ENCODE assay signal across 1 cellular context in the genomic region with DNA sequence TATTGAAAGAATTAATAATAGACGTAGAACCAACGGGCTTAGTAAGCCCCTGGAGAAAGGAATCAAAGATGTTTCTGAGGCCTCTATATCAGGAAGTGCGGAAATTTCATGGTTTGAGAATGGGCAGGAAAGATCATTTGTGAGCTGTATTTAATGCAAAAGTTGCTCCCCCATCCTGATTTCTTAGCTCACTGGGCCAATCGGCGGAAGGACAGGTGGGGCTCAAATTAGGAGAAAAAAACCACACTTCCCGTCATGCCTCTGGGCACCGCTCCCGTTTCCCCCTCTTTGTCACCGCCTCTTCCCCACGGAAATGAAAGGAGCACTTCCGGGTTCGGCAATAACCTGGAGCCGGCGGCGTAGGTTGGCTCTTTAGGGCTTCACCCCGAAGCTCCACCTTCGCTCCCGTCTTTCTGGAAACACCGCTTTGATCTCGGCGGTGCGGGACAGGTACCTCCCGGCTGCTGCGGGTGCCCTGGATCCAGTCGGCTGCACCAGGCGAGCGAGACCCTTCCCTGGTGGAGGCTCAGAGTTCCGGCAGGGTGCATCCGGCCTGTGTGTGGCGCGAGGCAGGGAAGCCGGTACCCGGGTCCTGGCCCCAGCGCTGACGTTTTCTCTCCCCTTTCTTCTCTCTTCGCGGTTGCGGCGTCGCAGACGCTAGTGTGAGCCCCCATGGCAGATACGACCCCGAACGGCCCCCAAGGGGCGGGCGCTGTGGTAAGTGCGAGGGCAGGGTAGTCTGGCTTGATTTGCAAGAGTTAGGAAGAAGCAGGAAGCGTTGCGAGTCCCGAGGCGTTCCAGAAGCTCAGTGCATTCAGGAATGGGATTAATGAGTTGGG.
A peak's percentile ranks its signal among the peaks of the same experiment; 100 is the strongest.
TF ChIP-seq lines count a peak whose summit lies in the region.

A gene with protein sequence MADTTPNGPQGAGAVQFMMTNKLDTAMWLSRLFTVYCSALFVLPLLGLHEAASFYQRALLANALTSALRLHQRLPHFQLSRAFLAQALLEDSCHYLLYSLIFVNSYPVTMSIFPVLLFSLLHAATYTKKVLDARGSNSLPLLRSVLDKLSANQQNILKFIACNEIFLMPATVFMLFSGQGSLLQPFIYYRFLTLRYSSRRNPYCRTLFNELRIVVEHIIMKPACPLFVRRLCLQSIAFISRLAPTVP (plus strand): TSS at position 617 of the 839 bp plus-strand sequence. CDS start 56 bp downstream, at position 673.

TF ChIP-seq in HepG2, 621 proteins besides CTCF, POLR2A, EP300 and RAD21 (continued from another document and continues in another):
- TF ChIP-seq HDAC2 (CRISPR knock-in tag; IDR thresholded peaks at IDR 0.05) (peak; percentile 70; the same call in 1 of the 2 replicates), ZFP62 (CRISPR knock-in tag; IDR thresholded peaks at IDR 0.05) (no peak), ZNF780A (CRISPR knock-in tag; IDR thresholded peaks at IDR 0.05) (no peak), SMYD3 (CRISPR knock-in tag; IDR thresholded peaks at IDR 0.05) (0 out of 2 replicates have a peak, but pooled peaks have one; percentile 51), XRCC5 (optimal IDR thresholded peaks at IDR 0.05; ENCODE audit: low read length) (peak; percentile 26), PRPF4 (IDR thresholded peaks at IDR 0.05; ENCODE audit: low read depth, low read length, poor library complexity, severe bottlenecking) (no peak), KDM1A (CRISPR knock-in tag; IDR thresholded peaks at IDR 0.05) (no peak), MLLT10 (CRISPR knock-in tag; IDR thresholded peaks at IDR 0.05) (no peak), KDM2A (CRISPR knock-in tag; IDR thresholded peaks at IDR 0.05; ENCODE audit: borderline replicate concordance, low read depth) (peak; percentile 85), TAF1 (CRISPR knock-in tag; IDR thresholded peaks at IDR 0.05) (peak; percentile 85), ZNF333 (CRISPR knock-in tag; IDR thresholded peaks at IDR 0.05; ENCODE audit: borderline replicate concordance) (no peak), ZIK1 (CRISPR knock-in tag; IDR thresholded peaks at IDR 0.05; ENCODE audit: borderline replicate concordance, low read depth) (no peak), CHD2 (IDR thresholded peaks at IDR 0.05; ENCODE audit: low read depth, low read length) (no peak), MIXL1 (CRISPR knock-in tag; IDR thresholded peaks at IDR 0.05) (peak; percentile 62; the same call in 1 of the 2 replicates), ZNF556 (CRISPR knock-in tag; IDR thresholded peaks at IDR 0.05; ENCODE audit: borderline replicate concordance) (no peak), MEIS1 (CRISPR knock-in tag; IDR thresholded peaks at IDR 0.05; ENCODE audit: borderline replicate concordance) (no peak), ARHGAP35 (CRISPR knock-in tag; IDR thresholded peaks at IDR 0.05; ENCODE audit: borderline replicate concordance) (peak; percentile 76; the same call in 1 of the 2 replicates), ZNF564 (CRISPR knock-in tag; IDR thresholded peaks at IDR 0.05) (no peak), JUNB (CRISPR knock-in tag; IDR thresholded peaks at IDR 0.05; ENCODE audit: borderline replicate concordance) (no peak), KMT2B (CRISPR knock-in tag; IDR thresholded peaks at IDR 0.05) (peak; percentile 93), KDM6A (CRISPR knock-in tag; IDR thresholded peaks at IDR 0.05; ENCODE audit: low read depth) (no peak), MTF2 (CRISPR knock-in tag; IDR thresholded peaks at IDR 0.05; ENCODE audit: borderline replicate concordance) (no peak), HOXA3 (CRISPR knock-in tag; IDR thresholded peaks at IDR 0.05) (peak; percentile 62), TEAD2 (CRISPR knock-in tag; IDR thresholded peaks at IDR 0.05) (no peak), SMAD3 (CRISPR knock-in tag; IDR thresholded peaks at IDR 0.05) (peak; percentile 69; the same call in 1 of the 2 replicates), EED (CRISPR knock-in tag; IDR thresholded peaks at IDR 0.05) (0 out of 2 replicates have a peak, but pooled peaks have one; percentile 16), CENPX (CRISPR knock-in tag; IDR thresholded peaks at IDR 0.05) (no peak), ZNF713 (CRISPR knock-in tag; IDR thresholded peaks at IDR 0.05) (no peak), ZNF790 (CRISPR knock-in tag; IDR thresholded peaks at IDR 0.05; ENCODE audit: borderline replicate concordance) (no peak; the same call in 1 of the 2 replicates), ZNF121 (CRISPR knock-in tag; IDR thresholded peaks at IDR 0.05) (no peak)
- TF ChIP-seq, protein P1, sequence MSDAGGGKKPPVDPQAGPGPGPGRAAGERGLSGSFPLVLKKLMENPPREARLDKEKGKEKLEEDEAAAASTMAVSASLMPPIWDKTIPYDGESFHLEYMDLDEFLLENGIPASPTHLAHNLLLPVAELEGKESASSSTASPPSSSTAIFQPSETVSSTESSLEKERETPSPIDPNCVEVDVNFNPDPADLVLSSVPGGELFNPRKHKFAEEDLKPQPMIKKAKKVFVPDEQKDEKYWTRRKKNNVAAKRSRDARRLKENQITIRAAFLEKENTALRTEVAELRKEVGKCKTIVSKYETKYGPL (CRISPR knock-in tag; IDR thresholded peaks at IDR 0.05): no peak
- TF ChIP-seq, protein P2, sequence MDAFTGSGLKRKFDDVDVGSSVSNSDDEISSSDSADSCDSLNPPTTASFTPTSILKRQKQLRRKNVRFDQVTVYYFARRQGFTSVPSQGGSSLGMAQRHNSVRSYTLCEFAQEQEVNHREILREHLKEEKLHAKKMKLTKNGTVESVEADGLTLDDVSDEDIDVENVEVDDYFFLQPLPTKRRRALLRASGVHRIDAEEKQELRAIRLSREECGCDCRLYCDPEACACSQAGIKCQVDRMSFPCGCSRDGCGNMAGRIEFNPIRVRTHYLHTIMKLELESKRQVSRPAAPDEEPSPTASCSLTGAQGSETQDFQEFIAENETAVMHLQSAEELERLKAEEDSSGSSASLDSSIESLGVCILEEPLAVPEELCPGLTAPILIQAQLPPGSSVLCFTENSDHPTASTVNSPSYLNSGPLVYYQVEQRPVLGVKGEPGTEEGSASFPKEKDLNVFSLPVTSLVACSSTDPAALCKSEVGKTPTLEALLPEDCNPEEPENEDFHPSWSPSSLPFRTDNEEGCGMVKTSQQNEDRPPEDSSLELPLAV (CRISPR knock-in tag; conservative IDR thresholded peaks at IDR 0.05; ENCODE audit: low read depth): no peak
- TF ChIP-seq, protein P3, sequence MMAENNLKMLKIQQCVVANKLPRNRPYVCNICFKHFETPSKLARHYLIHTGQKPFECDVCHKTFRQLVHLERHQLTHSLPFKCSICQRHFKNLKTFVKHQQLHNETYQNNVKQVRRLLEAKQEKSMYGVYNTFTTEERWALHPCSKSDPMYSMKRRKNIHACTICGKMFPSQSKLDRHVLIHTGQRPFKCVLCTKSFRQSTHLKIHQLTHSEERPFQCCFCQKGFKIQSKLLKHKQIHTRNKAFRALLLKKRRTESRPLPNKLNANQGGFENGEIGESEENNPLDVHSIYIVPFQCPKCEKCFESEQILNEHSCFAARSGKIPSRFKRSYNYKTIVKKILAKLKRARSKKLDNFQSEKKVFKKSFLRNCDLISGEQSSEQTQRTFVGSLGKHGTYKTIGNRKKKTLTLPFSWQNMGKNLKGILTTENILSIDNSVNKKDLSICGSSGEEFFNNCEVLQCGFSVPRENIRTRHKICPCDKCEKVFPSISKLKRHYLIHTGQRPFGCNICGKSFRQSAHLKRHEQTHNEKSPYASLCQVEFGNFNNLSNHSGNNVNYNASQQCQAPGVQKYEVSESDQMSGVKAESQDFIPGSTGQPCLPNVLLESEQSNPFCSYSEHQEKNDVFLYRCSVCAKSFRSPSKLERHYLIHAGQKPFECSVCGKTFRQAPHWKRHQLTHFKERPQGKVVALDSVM (CRISPR knock-in tag; IDR thresholded peaks at IDR 0.05): no peak
- TF ChIP-seq, protein P4, sequence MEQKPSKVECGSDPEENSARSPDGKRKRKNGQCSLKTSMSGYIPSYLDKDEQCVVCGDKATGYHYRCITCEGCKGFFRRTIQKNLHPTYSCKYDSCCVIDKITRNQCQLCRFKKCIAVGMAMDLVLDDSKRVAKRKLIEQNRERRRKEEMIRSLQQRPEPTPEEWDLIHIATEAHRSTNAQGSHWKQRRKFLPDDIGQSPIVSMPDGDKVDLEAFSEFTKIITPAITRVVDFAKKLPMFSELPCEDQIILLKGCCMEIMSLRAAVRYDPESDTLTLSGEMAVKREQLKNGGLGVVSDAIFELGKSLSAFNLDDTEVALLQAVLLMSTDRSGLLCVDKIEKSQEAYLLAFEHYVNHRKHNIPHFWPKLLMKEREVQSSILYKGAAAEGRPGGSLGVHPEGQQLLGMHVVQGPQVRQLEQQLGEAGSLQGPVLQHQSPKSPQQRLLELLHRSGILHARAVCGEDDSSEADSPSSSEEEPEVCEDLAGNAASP (CRISPR knock-in tag; IDR thresholded peaks at IDR 0.05; ENCODE audit: borderline replicate concordance): no peak
- TF ChIP-seq, protein P5, sequence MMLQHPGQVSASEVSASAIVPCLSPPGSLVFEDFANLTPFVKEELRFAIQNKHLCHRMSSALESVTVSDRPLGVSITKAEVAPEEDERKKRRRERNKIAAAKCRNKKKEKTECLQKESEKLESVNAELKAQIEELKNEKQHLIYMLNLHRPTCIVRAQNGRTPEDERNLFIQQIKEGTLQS (CRISPR knock-in tag; IDR thresholded peaks at IDR 0.05): 0 out of 2 replicates have a peak, but pooled peaks have one; percentile 10
- TF ChIP-seq, protein P6, sequence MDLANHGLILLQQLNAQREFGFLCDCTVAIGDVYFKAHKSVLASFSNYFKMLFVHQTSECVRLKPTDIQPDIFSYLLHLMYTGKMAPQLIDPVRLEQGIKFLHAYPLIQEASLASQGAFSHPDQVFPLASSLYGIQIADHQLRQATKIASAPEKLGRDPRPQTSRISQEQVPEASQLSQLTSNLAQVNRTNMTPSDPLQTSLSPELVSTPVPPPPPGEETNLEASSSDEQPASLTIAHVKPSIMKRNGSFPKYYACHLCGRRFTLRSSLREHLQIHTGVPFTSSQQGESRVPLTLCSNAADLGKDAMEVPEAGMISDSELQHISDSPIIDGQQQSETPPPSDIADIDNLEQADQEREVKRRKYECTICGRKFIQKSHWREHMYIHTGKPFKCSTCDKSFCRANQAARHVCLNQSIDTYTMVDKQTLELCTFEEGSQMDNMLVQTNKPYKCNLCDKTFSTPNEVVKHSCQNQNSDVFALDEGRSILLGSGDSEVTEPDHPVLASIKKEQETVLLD (CRISPR knock-in tag; IDR thresholded peaks at IDR 0.05; ENCODE audit: low read depth): no peak
- TF ChIP-seq, protein P7, sequence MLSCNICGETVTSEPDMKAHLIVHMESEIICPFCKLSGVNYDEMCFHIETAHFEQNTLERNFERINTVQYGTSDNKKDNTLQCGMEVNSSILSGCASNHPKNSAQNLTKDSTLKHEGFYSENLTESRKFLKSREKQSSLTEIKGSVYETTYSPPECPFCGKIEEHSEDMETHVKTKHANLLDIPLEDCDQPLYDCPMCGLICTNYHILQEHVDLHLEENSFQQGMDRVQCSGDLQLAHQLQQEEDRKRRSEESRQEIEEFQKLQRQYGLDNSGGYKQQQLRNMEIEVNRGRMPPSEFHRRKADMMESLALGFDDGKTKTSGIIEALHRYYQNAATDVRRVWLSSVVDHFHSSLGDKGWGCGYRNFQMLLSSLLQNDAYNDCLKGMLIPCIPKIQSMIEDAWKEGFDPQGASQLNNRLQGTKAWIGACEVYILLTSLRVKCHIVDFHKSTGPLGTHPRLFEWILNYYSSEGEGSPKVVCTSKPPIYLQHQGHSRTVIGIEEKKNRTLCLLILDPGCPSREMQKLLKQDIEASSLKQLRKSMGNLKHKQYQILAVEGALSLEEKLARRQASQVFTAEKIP (CRISPR knock-in tag; IDR thresholded peaks at IDR 0.05; ENCODE audit: borderline replicate concordance): no peak
- TF ChIP-seq, protein P8, sequence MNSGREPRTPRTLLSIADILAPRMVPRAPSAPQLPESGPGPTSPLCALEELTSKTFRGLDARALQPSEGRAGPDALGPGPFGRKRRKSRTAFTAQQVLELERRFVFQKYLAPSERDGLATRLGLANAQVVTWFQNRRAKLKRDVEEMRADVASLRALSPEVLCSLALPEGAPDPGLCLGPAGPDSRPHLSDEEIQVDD (CRISPR knock-in tag; IDR thresholded peaks at IDR 0.05; ENCODE audit: borderline replicate concordance): no peak
- TF ChIP-seq, protein P9, sequence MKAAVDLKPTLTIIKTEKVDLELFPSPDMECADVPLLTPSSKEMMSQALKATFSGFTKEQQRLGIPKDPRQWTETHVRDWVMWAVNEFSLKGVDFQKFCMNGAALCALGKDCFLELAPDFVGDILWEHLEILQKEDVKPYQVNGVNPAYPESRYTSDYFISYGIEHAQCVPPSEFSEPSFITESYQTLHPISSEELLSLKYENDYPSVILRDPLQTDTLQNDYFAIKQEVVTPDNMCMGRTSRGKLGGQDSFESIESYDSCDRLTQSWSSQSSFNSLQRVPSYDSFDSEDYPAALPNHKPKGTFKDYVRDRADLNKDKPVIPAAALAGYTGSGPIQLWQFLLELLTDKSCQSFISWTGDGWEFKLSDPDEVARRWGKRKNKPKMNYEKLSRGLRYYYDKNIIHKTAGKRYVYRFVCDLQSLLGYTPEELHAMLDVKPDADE (CRISPR knock-in tag; IDR thresholded peaks at IDR 0.05): no peak; the same call in 1 of the 2 replicates
- TF ChIP-seq, protein P10, sequence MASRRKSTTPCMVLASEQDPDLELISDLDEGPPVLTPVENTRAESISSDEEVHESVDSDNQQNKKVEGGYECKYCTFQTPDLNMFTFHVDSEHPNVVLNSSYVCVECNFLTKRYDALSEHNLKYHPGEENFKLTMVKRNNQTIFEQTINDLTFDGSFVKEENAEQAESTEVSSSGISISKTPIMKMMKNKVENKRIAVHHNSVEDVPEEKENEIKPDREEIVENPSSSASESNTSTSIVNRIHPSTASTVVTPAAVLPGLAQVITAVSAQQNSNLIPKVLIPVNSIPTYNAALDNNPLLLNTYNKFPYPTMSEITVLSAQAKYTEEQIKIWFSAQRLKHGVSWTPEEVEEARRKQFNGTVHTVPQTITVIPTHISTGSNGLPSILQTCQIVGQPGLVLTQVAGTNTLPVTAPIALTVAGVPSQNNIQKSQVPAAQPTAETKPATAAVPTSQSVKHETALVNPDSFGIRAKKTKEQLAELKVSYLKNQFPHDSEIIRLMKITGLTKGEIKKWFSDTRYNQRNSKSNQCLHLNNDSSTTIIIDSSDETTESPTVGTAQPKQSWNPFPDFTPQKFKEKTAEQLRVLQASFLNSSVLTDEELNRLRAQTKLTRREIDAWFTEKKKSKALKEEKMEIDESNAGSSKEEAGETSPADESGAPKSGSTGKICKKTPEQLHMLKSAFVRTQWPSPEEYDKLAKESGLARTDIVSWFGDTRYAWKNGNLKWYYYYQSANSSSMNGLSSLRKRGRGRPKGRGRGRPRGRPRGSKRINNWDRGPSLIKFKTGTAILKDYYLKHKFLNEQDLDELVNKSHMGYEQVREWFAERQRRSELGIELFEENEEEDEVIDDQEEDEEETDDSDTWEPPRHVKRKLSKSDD (CRISPR knock-in tag; IDR thresholded peaks at IDR 0.05; ENCODE audit: low read depth): no peak
- TF ChIP-seq, protein P11, sequence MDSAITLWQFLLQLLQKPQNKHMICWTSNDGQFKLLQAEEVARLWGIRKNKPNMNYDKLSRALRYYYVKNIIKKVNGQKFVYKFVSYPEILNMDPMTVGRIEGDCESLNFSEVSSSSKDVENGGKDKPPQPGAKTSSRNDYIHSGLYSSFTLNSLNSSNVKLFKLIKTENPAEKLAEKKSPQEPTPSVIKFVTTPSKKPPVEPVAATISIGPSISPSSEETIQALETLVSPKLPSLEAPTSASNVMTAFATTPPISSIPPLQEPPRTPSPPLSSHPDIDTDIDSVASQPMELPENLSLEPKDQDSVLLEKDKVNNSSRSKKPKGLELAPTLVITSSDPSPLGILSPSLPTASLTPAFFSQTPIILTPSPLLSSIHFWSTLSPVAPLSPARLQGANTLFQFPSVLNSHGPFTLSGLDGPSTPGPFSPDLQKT (CRISPR knock-in tag; IDR thresholded peaks at IDR 0.05; ENCODE audit: borderline replicate concordance): no peak
